ENCODE assay signal across 1 cellular context in genomic region chr4:73964862-73965611, GRCh38.
TF ChIP-seq lines count a peak whose summit lies in the region.

No MANE protein-coding gene starts in this region.

TF ChIP-seq in GM23338, 12 proteins besides CTCF, POLR2A, EP300 and RAD21 (continued from another document):
- TF ChIP-seq ETS1 (IDR thresholded peaks at IDR 0.05) (no peak), ZNF114 (CRISPR knock-in tag; IDR thresholded peaks at IDR 0.05) (no peak), ZNF331 (CRISPR knock-in tag; IDR thresholded peaks at IDR 0.05; ENCODE audit: low read depth) (no peak), CREB1 (CRISPR knock-in tag; IDR thresholded peaks at IDR 0.05; ENCODE audit: low read depth) (no peak)
TF ChIP-seq in GM23338: peak in this region for 1.
